26 cellular contexts compared by ENCODE assay signal in the genomic region with DNA sequence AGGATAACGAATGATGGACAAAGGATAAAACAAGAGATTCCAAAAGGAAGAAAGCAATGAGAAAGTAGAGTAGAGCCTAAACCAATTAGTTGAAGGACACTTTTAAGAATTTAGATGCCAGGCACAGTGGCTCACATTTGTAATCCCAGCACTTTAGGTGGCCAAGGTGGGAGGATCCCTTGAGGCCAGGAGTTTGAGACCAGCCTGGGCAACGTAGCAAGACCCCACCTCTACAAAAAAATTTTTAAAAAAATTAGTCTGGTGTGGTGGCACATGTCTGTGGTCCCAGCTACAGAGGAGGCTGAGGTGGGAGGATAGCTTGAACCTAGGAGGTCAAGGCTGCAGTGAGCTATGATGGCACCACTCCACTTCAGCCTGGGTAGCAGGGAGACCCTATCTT.
"Had no signal": no experiment of that assay in that cellular context is flagged by ENCODE, and none has a peak within 500 bp of the region (broad histone marks: within the 10 kb centered on the region; RNA-seq: fewer than 3 reads in every experiment).

No MANE protein-coding gene starts in this region.

- H3K4me1 ChIP-seq: stomach, suprapubic skin, testis, thyroid gland, tibial artery, tibial nerve, transverse colon, upper lobe of left lung, upper lobe of right lung, uterus, vagina had no signal

- DNase-seq: stimulated activated CD4-positive, alpha-beta T cell treated with anti-CD3 and anti-CD28 coated beads, Interleukin-2, amount 100 ng/mL, for 48 hours; stimulated activated CD4-positive, alpha-beta T cell treated with anti-CD3 and anti-CD28 coated beads, Interleukin-4, amount 100 ng/mL, for 1 hour; stimulated activated CD4-positive, alpha-beta T cell treated with anti-CD3 and anti-CD28 coated beads, Interleukin-4, amount 100 ng/mL, for 24 hours; stimulated activated CD4-positive, alpha-beta T cell treated with anti-CD3 and anti-CD28 coated beads, Interleukin-4, amount 100 ng/mL, for 4 hours; stimulated activated CD8-positive, alpha-beta memory T cell treated with anti-CD3 and anti-CD28 coated beads, Interleukin-4, amount 100 ng/mL, for 48 hours; stimulated activated naive B cell treated with anti-CD40 and anti-IgM and Interleukin-4, amounts not matched to agents 10 μg/mL and 1 μg/mL and 100 μg/mL, for 72 hours; stimulated activated naive CD4-positive, alpha-beta T cell; stimulated activated naive CD4-positive, alpha-beta T cell treated with Interleukin-2 at 50 U/mL for 16 hours; stimulated activated naive CD8-positive, alpha-beta T cell treated with anti-CD3 and anti-CD28 coated beads, Interleukin-15, amount 100 ng/mL, for 72 hours; stimulated activated naive CD8-positive, alpha-beta T cell treated with anti-CD3 and anti-CD28 coated beads, Interleukin-15, Interleukin-2, amounts not matched to agents 100 U/mL and 50 U/mL, for 24 hours; stomach; substantia nigra; testis; thyroid gland; tibial artery; transverse colon; upper lobe of left lung; upper lobe of right lung; uterus had no signal

- H3K4me3 ChIP-seq: stomach, suprapubic skin, testis, thoracic aorta, thyroid gland, tibial artery, tibial nerve, transverse colon, upper lobe of left lung, upper lobe of right lung, uterus, vagina had no signal

- H3K27me3 ChIP-seq: stomach, suprapubic skin, testis, thyroid gland, tibial artery, tibial nerve, transverse colon, upper lobe of left lung, upper lobe of right lung, uterus, vagina had no signal

- ATAC-seq: stimulated activated effector memory CD8-positive, alpha-beta T cell treated with anti-CD3 and anti-CD28 coated beads, Interleukin-12 subunit alpha, Interleukin-12 subunit beta, amount 100 ng/mL, for 72 hours; stimulated activated memory B cell treated with anti-CD40 and anti-IgM and Interleukin-4, amounts not matched to agents 10 μg/mL and 1 μg/mL and 100 μg/mL, for 72 hours; stimulated activated naive B cell treated with anti-CD40 and anti-IgM and Interleukin-4, amounts not matched to agents 10 μg/mL and 1 μg/mL and 100 μg/mL, for 72 hours; stimulated activated naive CD8-positive, alpha-beta T cell treated with anti-CD3 and anti-CD28 coated beads, Interleukin-15, amount 100 ng/mL, for 72 hours; stimulated activated naive CD8-positive, alpha-beta T cell treated with anti-CD3 and anti-CD28 coated beads, Interleukin-15, Interleukin-2, amounts not matched to agents 100 U/mL and 50 U/mL, for 24 hours; upper lobe of right lung had no signal

- H3K9me3 ChIP-seq: suprapubic skin, testis, thoracic aorta, thyroid gland, tibial artery, tibial nerve, transverse colon, upper lobe of left lung, upper lobe of right lung, uterus, vagina had no signal

- H3K36me3 ChIP-seq: thoracic aorta, thyroid gland, transverse colon, upper lobe of left lung, upper lobe of right lung, uterus had no signal

- H3K27ac ChIP-seq: stomach, suprapubic skin, testis, thoracic aorta, thyroid gland, tibial artery, tibial nerve, transverse colon, upper lobe of left lung, upper lobe of right lung, uterus, vagina had no signal

- FAIRE-seq: urothelium cell line had no signal
